Comparison of ENCODE assay signal across 37 cellular contexts in genomic region chrX:15236146-15236545, GRCh38.
"Had no signal": no experiment of that assay in that cellular context is flagged by ENCODE, and none has a peak within 500 bp of the region (broad histone marks: within the 10 kb centered on the region; RNA-seq: fewer than 3 reads in every experiment).

No MANE protein-coding gene starts in this region.

- H3K27me3 Mint-ChIP-seq: activated CD4-positive, alpha-beta memory T cell treated with anti-CD3 and anti-CD28 coated beads, Interleukin-2, amount 10 ng/mL, durations not matched to agents 7 days and 5 days; activated naive CD4-positive, alpha-beta T cell treated with anti-CD3 and anti-CD28 coated beads, Interleukin-2, amount 10 ng/mL, durations not matched to agents 7 days and 5 days; activated naive CD4-positive, alpha-beta T cell treated with anti-CD3 and anti-CD28 coated beads, Interleukin-2, amount 50 U/mL, for 24 hours; activated naive CD8-positive, alpha-beta T cell; activated naive CD8-positive, alpha-beta T cell treated with anti-CD3 and anti-CD28 coated beads, Interleukin-2, amount 10 ng/mL, durations not matched to agents 7 days and 5 days; activated naive CD8-positive, alpha-beta T cell treated with anti-CD3 and anti-CD28 coated beads, Interleukin-2, amount 50 U/mL, for 24 hours had no signal

- H3K27me3 ChIP-seq: ascending aorta, body of pancreas, brain microvascular endothelial cell had no signal

- H3K4me3 Mint-ChIP-seq: activated CD4-positive, alpha-beta memory T cell treated with anti-CD3 and anti-CD28 coated beads, Interleukin-2, amount 10 ng/mL, durations not matched to agents 7 days and 5 days; activated CD4-positive, alpha-beta T cell treated with anti-CD3 and anti-CD28 coated beads for 36 hours; activated CD4-positive, alpha-beta T cell treated with anti-CD3 and anti-CD28 coated beads, Interleukin-2, amount 10 ng/mL, durations not matched to agents 7 days and 5 days; activated CD8-positive, alpha-beta memory T cell treated with anti-CD3 and anti-CD28 coated beads, Interleukin-2, amount 10 ng/mL, durations not matched to agents 7 days and 5 days; activated CD8-positive, alpha-beta T cell treated with anti-CD3 and anti-CD28 coated beads, Interleukin-2, amount 10 ng/mL, durations not matched to agents 7 days and 5 days; activated naive CD4-positive, alpha-beta T cell treated with anti-CD3 and anti-CD28 coated beads, Interleukin-2, amount 10 ng/mL, durations not matched to agents 7 days and 5 days; activated naive CD4-positive, alpha-beta T cell treated with anti-CD3 and anti-CD28 coated beads, Interleukin-2, amount 50 U/mL, for 24 hours; activated naive CD8-positive, alpha-beta T cell; activated naive CD8-positive, alpha-beta T cell treated with anti-CD3 and anti-CD28 coated beads, Interleukin-2, amount 10 ng/mL, durations not matched to agents 7 days and 5 days; activated naive CD8-positive, alpha-beta T cell treated with anti-CD3 and anti-CD28 coated beads, Interleukin-2, amount 50 U/mL, for 24 hours; activated T-cell treated with anti-CD3 and anti-CD28 coated beads, Interleukin-2, amount 50 U/mL, for 24 hours; T-helper 1 cell treated with Interleukin-12 subunit alpha and Interleukin-12 subunit beta and Interleukin-4 antibody, amounts not matched to agents 30 μg/mL and 1 μg/mL, for 36 hours; T-helper 2 cell treated with Interferon-gamma antibody and Interleukin-4, amounts not matched to agents 5 μg/mL and 100 μg/mL, for 36 hours; WTC11 had no signal

- H3K9me3 Mint-ChIP-seq: activated CD4-positive, alpha-beta memory T cell treated with anti-CD3 and anti-CD28 coated beads, Interleukin-2, amount 10 ng/mL, durations not matched to agents 7 days and 5 days; activated CD4-positive, alpha-beta T cell treated with anti-CD3 and anti-CD28 coated beads, Interleukin-2, amount 10 ng/mL, durations not matched to agents 7 days and 5 days; activated naive CD4-positive, alpha-beta T cell treated with anti-CD3 and anti-CD28 coated beads, Interleukin-2, amount 10 ng/mL, durations not matched to agents 7 days and 5 days; activated naive CD4-positive, alpha-beta T cell treated with anti-CD3 and anti-CD28 coated beads, Interleukin-2, amount 50 U/mL, for 24 hours; activated naive CD8-positive, alpha-beta T cell treated with anti-CD3 and anti-CD28 coated beads, Interleukin-2, amount 10 ng/mL, durations not matched to agents 7 days and 5 days; activated naive CD8-positive, alpha-beta T cell treated with anti-CD3 and anti-CD28 coated beads, Interleukin-2, amount 50 U/mL, for 24 hours; activated T-cell treated with anti-CD3 and anti-CD28 coated beads, Interleukin-2, amount 50 U/mL, for 24 hours; activated T-helper 2 cell treated with anti-CD3 and anti-CD28 coated beads, Interferon-gamma antibody, Interleukin-2, Interleukin-4, amounts not matched to agents 10 μg/mL and 5 μg/mL and 100 μg/mL, durations not matched to agents 14 hours and 24 hours and 36 hours; T-helper 2 cell treated with Interferon-gamma antibody and Interleukin-4, amounts not matched to agents 5 μg/mL and 100 μg/mL, for 36 hours had no signal

- H3K27ac Mint-ChIP-seq: activated CD4-positive, alpha-beta memory T cell treated with anti-CD3 and anti-CD28 coated beads, Interleukin-2, amount 10 ng/mL, durations not matched to agents 7 days and 5 days; activated CD4-positive, alpha-beta T cell treated with anti-CD3 and anti-CD28 coated beads for 36 hours; activated CD4-positive, alpha-beta T cell treated with anti-CD3 and anti-CD28 coated beads, Interleukin-2, amount 10 ng/mL, durations not matched to agents 7 days and 5 days; activated CD8-positive, alpha-beta memory T cell treated with anti-CD3 and anti-CD28 coated beads, Interleukin-2, amount 10 ng/mL, durations not matched to agents 7 days and 5 days; activated CD8-positive, alpha-beta T cell treated with anti-CD3 and anti-CD28 coated beads, Interleukin-2, amount 10 ng/mL, durations not matched to agents 7 days and 5 days; activated naive CD4-positive, alpha-beta T cell treated with anti-CD3 and anti-CD28 coated beads, Interleukin-2, amount 10 ng/mL, durations not matched to agents 7 days and 5 days; activated naive CD4-positive, alpha-beta T cell treated with anti-CD3 and anti-CD28 coated beads, Interleukin-2, amount 50 U/mL, for 24 hours; activated naive CD8-positive, alpha-beta T cell; activated naive CD8-positive, alpha-beta T cell treated with anti-CD3 and anti-CD28 coated beads, Interleukin-2, amount 10 ng/mL, durations not matched to agents 7 days and 5 days; activated naive CD8-positive, alpha-beta T cell treated with anti-CD3 and anti-CD28 coated beads, Interleukin-2, amount 50 U/mL, for 24 hours; activated T-cell treated with anti-CD3 and anti-CD28 coated beads, Interleukin-2, amount 50 U/mL, for 24 hours; activated T-helper 2 cell treated with anti-CD3 and anti-CD28 coated beads, Interferon-gamma antibody, Interleukin-2, Interleukin-4, amounts not matched to agents 10 μg/mL and 5 μg/mL and 100 μg/mL, durations not matched to agents 14 hours and 24 hours and 36 hours; T-helper 1 cell treated with Interleukin-12 subunit alpha and Interleukin-12 subunit beta and Interleukin-4 antibody, amounts not matched to agents 30 μg/mL and 1 μg/mL, for 36 hours; T-helper 2 cell treated with Interferon-gamma antibody and Interleukin-4, amounts not matched to agents 5 μg/mL and 100 μg/mL, for 36 hours; WTC11 had no signal

- FAIRE-seq: TTC549 had no signal

- H3K4me1 Mint-ChIP-seq: activated CD4-positive, alpha-beta memory T cell treated with anti-CD3 and anti-CD28 coated beads, Interleukin-2, amount 10 ng/mL, durations not matched to agents 7 days and 5 days; activated CD4-positive, alpha-beta T cell treated with anti-CD3 and anti-CD28 coated beads for 36 hours; activated CD4-positive, alpha-beta T cell treated with anti-CD3 and anti-CD28 coated beads, Interleukin-2, amount 10 ng/mL, durations not matched to agents 7 days and 5 days; activated CD8-positive, alpha-beta memory T cell treated with anti-CD3 and anti-CD28 coated beads, Interleukin-2, amount 10 ng/mL, durations not matched to agents 7 days and 5 days; activated naive CD4-positive, alpha-beta T cell treated with anti-CD3 and anti-CD28 coated beads, Interleukin-2, amount 10 ng/mL, durations not matched to agents 7 days and 5 days; activated naive CD4-positive, alpha-beta T cell treated with anti-CD3 and anti-CD28 coated beads, Interleukin-2, amount 50 U/mL, for 24 hours; activated naive CD8-positive, alpha-beta T cell treated with anti-CD3 and anti-CD28 coated beads, Interleukin-2, amount 10 ng/mL, durations not matched to agents 7 days and 5 days; activated naive CD8-positive, alpha-beta T cell treated with anti-CD3 and anti-CD28 coated beads, Interleukin-2, amount 50 U/mL, for 24 hours; WTC11 had no signal

- H3K9me3 ChIP-seq: ascending aorta, body of pancreas, breast epithelium had no signal

- DNase-seq: activated CD4-positive, alpha-beta memory T cell treated with anti-CD3 and anti-CD28 coated beads, Interleukin-2, amount 10 ng/mL, durations not matched to agents 7 days and 5 days; activated CD4-positive, alpha-beta T cell treated with anti-CD3 and anti-CD28 coated beads for 1 hour; activated CD4-positive, alpha-beta T cell treated with anti-CD3 and anti-CD28 coated beads for 36 hours; activated CD4-positive, alpha-beta T cell treated with anti-CD3 and anti-CD28 coated beads for 48 hours; activated CD4-positive, alpha-beta T cell treated with anti-CD3 and anti-CD28 coated beads, Interleukin-2, amount 10 ng/mL, durations not matched to agents 7 days and 5 days; activated CD4-positive, alpha-beta T cell treated with anti-CD3 and anti-CD28 coated beads, Interleukin-2, amount 50 U/mL, for 48 hours; activated CD4-positive, CD25-positive, alpha-beta regulatory T cell; activated CD8-positive, alpha-beta memory T cell treated with anti-CD3 and anti-CD28 coated beads for 24 hours; activated CD8-positive, alpha-beta memory T cell treated with anti-CD3 and anti-CD28 coated beads, Interleukin-2, amount 10 ng/mL, durations not matched to agents 7 days and 5 days; activated CD8-positive, alpha-beta memory T cell treated with anti-CD3 and anti-CD28 coated beads, Interleukin-2, amount 50 U/mL, for 48 hours; activated CD8-positive, alpha-beta T cell treated with anti-CD3 and anti-CD28 coated beads, Interleukin-2, amount 10 ng/mL, durations not matched to agents 7 days and 5 days; activated effector memory CD4-positive, alpha-beta T cell treated with Interleukin-2 at 50 U/mL for 16 hours; activated gamma-delta T cell; activated naive CD4-positive, alpha-beta T cell treated with anti-CD3 and anti-CD28 coated beads, Interleukin-2, amount 10 ng/mL, durations not matched to agents 7 days and 5 days; activated naive CD4-positive, alpha-beta T cell treated with Interleukin-2 at 50 U/mL for 16 hours; activated naive CD8-positive, alpha-beta T cell treated with anti-CD3 and anti-CD28 coated beads, Interleukin-2, amount 10 ng/mL, durations not matched to agents 7 days and 5 days; activated naive CD8-positive, alpha-beta T cell treated with anti-CD3 and anti-CD28 coated beads, Interleukin-2, amount 50 U/mL, for 24 hours; activated T-cell treated with anti-CD3 and anti-CD28 coated beads, Interleukin-2, amount 50 U/mL, for 24 hours; activated T-cell treated with anti-CD3 and anti-CD28 coated beads, Interleukin-2, amount 50 U/mL, for 48 hours; amygdala; anterior cingulate cortex; body of pancreas; brain microvascular endothelial cell; central memory CD4-positive, alpha-beta T cell; T-helper 2 cell; T-helper 9 cell; WERI-Rb-1 had no signal

- H3K36me3 ChIP-seq: ascending aorta, brain microvascular endothelial cell, breast epithelium, WERI-Rb-1 had no signal

- ATAC-seq: activated CD4-positive, alpha-beta T cell treated with anti-CD3 and anti-CD28 coated beads for 36 hours; activated CD4-positive, CD25-positive, alpha-beta regulatory T cell treated with anti-CD3 and anti-CD28 coated beads, Interleukin-2, amount 50 U/mL, for 24 hours; activated CD8-positive, alpha-beta memory T cell treated with anti-CD3 and anti-CD28 coated beads, Interleukin-2, amount 10 ng/mL, durations not matched to agents 7 days and 5 days; activated CD8-positive, alpha-beta T cell treated with anti-CD3 and anti-CD28 coated beads, Interleukin-2, amount 10 ng/mL, durations not matched to agents 7 days and 5 days; activated naive CD8-positive, alpha-beta T cell treated with anti-CD3 and anti-CD28 coated beads, Interleukin-2, amount 50 U/mL, for 24 hours; body of pancreas; WTC11 had no signal

- H3K27ac ChIP-seq: ascending aorta, body of pancreas, brain microvascular endothelial cell, breast epithelium, WERI-Rb-1 had no signal

- H3K4me1 ChIP-seq: ascending aorta, body of pancreas, breast epithelium had no signal

- H3K36me3 Mint-ChIP-seq: activated CD8-positive, alpha-beta memory T cell treated with anti-CD3 and anti-CD28 coated beads, Interleukin-2, amount 10 ng/mL, durations not matched to agents 7 days and 5 days; activated naive CD4-positive, alpha-beta T cell treated with anti-CD3 and anti-CD28 coated beads, Interleukin-2, amount 10 ng/mL, durations not matched to agents 7 days and 5 days; activated naive CD4-positive, alpha-beta T cell treated with anti-CD3 and anti-CD28 coated beads, Interleukin-2, amount 50 U/mL, for 24 hours; activated naive CD8-positive, alpha-beta T cell; activated naive CD8-positive, alpha-beta T cell treated with anti-CD3 and anti-CD28 coated beads, Interleukin-2, amount 10 ng/mL, durations not matched to agents 7 days and 5 days; WTC11 had no signal

- H3K4me3 ChIP-seq: ascending aorta, body of pancreas, breast epithelium had no signal
